18 cellular contexts compared by ENCODE assay signal in genomic region chr4:150131581-150132228, GRCh38. TPM values are rescaled to one million over a fixed set of nuclear protein-coding genes. Genes with fewer than 3 reads are reported as not detected.
"Had no signal": no experiment of that assay in that cellular context is flagged by ENCODE, and none has a peak within 500 bp of the region (broad histone marks: within the 10 kb centered on the region; RNA-seq: fewer than 3 reads in every experiment).

No MANE protein-coding gene starts in this region.

- H3K27ac Mint-ChIP-seq: activated CD4-positive, alpha-beta T cell treated with anti-CD3 and anti-CD28 coated beads for 36 hours; activated CD8-positive, alpha-beta T cell treated with anti-CD3 and anti-CD28 coated beads for 36 hours; activated naive CD8-positive, alpha-beta T cell treated with anti-CD3 and anti-CD28 coated beads, Interleukin-2, amount 50 U/mL, for 24 hours; activated T-helper 1 cell treated with anti-CD3 and anti-CD28 coated beads, Interleukin-12 subunit alpha, Interleukin-12 subunit beta, Interleukin-2, Interleukin-4 antibody, amounts not matched to agents 30 ng/mL and 10 ng/mL and 1 ng/mL, durations not matched to agents 14 hours and 24 hours and 36 hours; immature natural killer cell; naive B cell; stimulated activated naive B cell treated with anti-CD40 and anti-IgM and Interleukin-4, amounts not matched to agents 10 μg/mL and 1 μg/mL and 100 μg/mL, for 72 hours had no signal

- H3K4me3 Mint-ChIP-seq: activated CD4-positive, alpha-beta T cell treated with anti-CD3 and anti-CD28 coated beads for 36 hours; activated CD8-positive, alpha-beta T cell treated with anti-CD3 and anti-CD28 coated beads for 36 hours; activated naive CD8-positive, alpha-beta T cell treated with anti-CD3 and anti-CD28 coated beads, Interleukin-2, amount 50 U/mL, for 24 hours; activated T-helper 1 cell treated with anti-CD3 and anti-CD28 coated beads, Interleukin-12 subunit alpha, Interleukin-12 subunit beta, Interleukin-2, Interleukin-4 antibody, amounts not matched to agents 30 ng/mL and 10 ng/mL and 1 ng/mL, durations not matched to agents 14 hours and 24 hours and 36 hours; immature natural killer cell; naive B cell; stimulated activated naive B cell treated with anti-CD40 and anti-IgM and Interleukin-4, amounts not matched to agents 10 μg/mL and 1 μg/mL and 100 μg/mL, for 72 hours had no signal

- DNase-seq: activated CD4-positive, alpha-beta T cell treated with anti-CD3 and anti-CD28 coated beads for 36 hours; activated CD8-positive, alpha-beta memory T cell treated with anti-CD3 and anti-CD28 coated beads, Interleukin-2, amount 50 U/mL, for 4 hours; activated CD8-positive, alpha-beta T cell treated with anti-CD3 and anti-CD28 coated beads for 36 hours; activated naive CD4-positive, alpha-beta T cell treated with Interleukin-2 at 50 U/mL for 16 hours; activated naive CD8-positive, alpha-beta T cell treated with anti-CD3 and anti-CD28 coated beads, Interleukin-2, amount 50 U/mL, for 24 hours; effector CD8-positive, alpha-beta T cell; immature natural killer cell; left cardiac atrium; naive B cell; stimulated activated naive B cell treated with anti-CD40 and anti-IgM and Interleukin-4, amounts not matched to agents 10 μg/mL and 1 μg/mL and 100 μg/mL, for 72 hours; T-helper 1 cell; upper lobe of left lung; WERI-Rb-1 had no signal

- H3K36me3 Mint-ChIP-seq: immature natural killer cell, naive B cell had no signal

- H3K36me3 ChIP-seq: ascending aorta, right atrium auricular region, upper lobe of left lung, WERI-Rb-1 had no signal

- H3K4me3 ChIP-seq: ascending aorta, coronary artery, lung, right atrium auricular region, upper lobe of left lung had no signal

- H3K4me1 Mint-ChIP-seq: activated CD4-positive, alpha-beta T cell treated with anti-CD3 and anti-CD28 coated beads for 36 hours; immature natural killer cell had no signal

- H3K9me3 ChIP-seq: ascending aorta, right atrium auricular region, upper lobe of left lung had no signal

- H3K27ac ChIP-seq: ascending aorta, coronary artery, right atrium auricular region, upper lobe of left lung, WERI-Rb-1 had no signal

- H3K9me3 Mint-ChIP-seq: activated CD8-positive, alpha-beta T cell treated with anti-CD3 and anti-CD28 coated beads for 36 hours; activated naive CD8-positive, alpha-beta T cell treated with anti-CD3 and anti-CD28 coated beads, Interleukin-2, amount 50 U/mL, for 24 hours; activated T-helper 1 cell treated with anti-CD3 and anti-CD28 coated beads, Interleukin-12 subunit alpha, Interleukin-12 subunit beta, Interleukin-2, Interleukin-4 antibody, amounts not matched to agents 30 ng/mL and 10 ng/mL and 1 ng/mL, durations not matched to agents 14 hours and 24 hours and 36 hours; naive B cell had no signal

- H3K27me3 ChIP-seq: ascending aorta, right atrium auricular region, upper lobe of left lung had no signal

RNA-seq across cellular contexts. Expression of gene DCLK2, which starts 53.5 kb away (rescaled TPM):
- total RNA-seq: activated CD4-positive, alpha-beta T cell treated with anti-CD3 and anti-CD28 coated beads for 36 hours; activated CD8-positive, alpha-beta T cell treated with anti-CD3 and anti-CD28 coated beads for 36 hours had no signal
